1 cellular context compared by ENCODE assay signal in the genomic region with DNA sequence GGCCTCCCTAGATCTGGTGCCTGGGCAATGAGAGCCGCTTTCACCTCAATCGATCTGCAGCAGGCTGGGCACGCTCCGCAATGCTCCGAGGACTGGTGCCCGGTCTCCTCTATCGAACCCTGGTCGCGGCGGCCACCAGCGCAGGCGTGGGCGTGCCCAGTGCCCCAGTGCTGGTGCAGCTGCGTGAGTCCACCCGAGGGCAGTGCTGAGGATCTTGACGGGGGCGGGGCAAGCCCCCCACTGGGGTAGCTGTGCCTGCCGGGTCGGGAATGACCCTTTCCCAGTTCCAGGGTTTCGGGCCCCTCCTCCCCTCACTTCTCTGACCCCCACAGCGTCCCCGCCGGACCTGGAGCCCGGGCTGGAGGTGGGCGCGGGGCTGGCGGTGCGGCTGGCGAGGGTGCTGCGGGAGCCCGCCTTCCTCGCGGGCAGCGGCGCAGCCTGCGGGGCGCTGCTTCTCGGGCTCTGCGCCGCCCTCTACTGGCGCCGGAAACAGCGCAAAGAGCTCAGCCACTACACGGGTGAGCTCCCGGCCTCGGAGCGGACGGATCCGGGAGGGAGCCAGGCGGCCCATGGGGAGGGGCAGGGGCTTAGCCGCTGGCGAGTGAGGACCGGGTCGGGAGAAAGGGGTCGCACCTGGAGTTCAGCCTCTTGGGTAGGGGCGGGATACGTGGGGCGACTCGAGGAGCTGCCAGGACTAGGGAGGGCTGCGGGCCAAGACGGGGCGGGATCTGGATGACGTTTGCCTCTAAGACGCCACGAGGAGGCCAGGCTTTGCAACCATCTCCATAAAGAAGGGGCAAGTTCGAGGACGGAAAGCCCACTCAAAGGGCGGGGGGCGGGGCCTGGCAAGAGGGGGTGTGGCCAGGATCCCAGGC.
TF ChIP-seq lines count a peak whose summit lies in the region.

No MANE protein-coding gene starts in this region.

TF ChIP-seq in HepG2, 621 proteins besides CTCF, POLR2A, EP300 and RAD21 (continued from another document and continues in another):
- TF ChIP-seq ZNF513 (CRISPR knock-in tag; conservative IDR thresholded peaks at IDR 0.05) (no peak), DNMT1 (CRISPR knock-in tag; IDR thresholded peaks at IDR 0.05) (peak; percentile 73; the same call in 1 of the 2 replicates), ZNF598 (CRISPR knock-in tag; IDR thresholded peaks at IDR 0.05; ENCODE audit: borderline replicate concordance) (no peak), TAF15 (IDR thresholded peaks at IDR 0.05; ENCODE audit: low read depth, low read length, poor library complexity, severe bottlenecking) (no peak), ZNF510 (CRISPR knock-in tag; IDR thresholded peaks at IDR 0.05; ENCODE audit: low read depth) (no peak), ATF7-NPFF (CRISPR knock-in tag; IDR thresholded peaks at IDR 0.05; ENCODE audit: low read depth) (peak; percentile 55; the same call in 1 of the 2 replicates), KLF13 (CRISPR knock-in tag; IDR thresholded peaks at IDR 0.05) (no peak), SMC3 (IDR thresholded peaks at IDR 0.05; ENCODE audit: low read length) (no peak), TBX2 (CRISPR knock-in tag; IDR thresholded peaks at IDR 0.05; ENCODE audit: borderline replicate concordance) (no peak; the same call in 1 of the 2 replicates), TFDP2 (CRISPR knock-in tag; IDR thresholded peaks at IDR 0.05) (peak; percentile 44; the same call in 1 of the 2 replicates), ZMYM4 (CRISPR knock-in tag; IDR thresholded peaks at IDR 0.05) (peak; percentile 85), ZBTB3 (CRISPR knock-in tag; IDR thresholded peaks at IDR 0.05; ENCODE audit: borderline replicate concordance, low read depth) (no peak), ZNF75D (CRISPR knock-in tag; IDR thresholded peaks at IDR 0.05; ENCODE audit: borderline replicate concordance) (no peak), ISL2 (CRISPR knock-in tag; IDR thresholded peaks at IDR 0.05) (peak; percentile 63; the same call in 1 of the 2 replicates), SP1 (IDR thresholded peaks at IDR 0.05) (no peak), SP1 (CRISPR knock-in tag; IDR thresholded peaks at IDR 0.05) (peak; percentile 44; the same call in 1 of the 2 replicates), SOX5 (CRISPR knock-in tag; IDR thresholded peaks at IDR 0.05; ENCODE audit: borderline replicate concordance) (no peak), ZNF547 (CRISPR knock-in tag; IDR thresholded peaks at IDR 0.05) (peak; percentile 53), FOSL2 (CRISPR knock-in tag; IDR thresholded peaks at IDR 0.05) (no peak), PRMT3 (CRISPR knock-in tag; IDR thresholded peaks at IDR 0.05; ENCODE audit: borderline replicate concordance, low read depth) (peak; percentile 14; the same call in 1 of the 2 replicates), GTF2F1 (IDR thresholded peaks at IDR 0.05; ENCODE audit: low read length) (no peak), ZNF780A (CRISPR knock-in tag; IDR thresholded peaks at IDR 0.05) (no peak), GZF1 (CRISPR knock-in tag; IDR thresholded peaks at IDR 0.05) (peak; percentile 70; the same call in 1 of the 2 replicates), MNT (IDR thresholded peaks at IDR 0.05) (no peak), ZNF30 (CRISPR knock-in tag; IDR thresholded peaks at IDR 0.05) (no peak), ZNF597 (CRISPR knock-in tag; IDR thresholded peaks at IDR 0.05) (no peak), ZNF570 (CRISPR knock-in tag; IDR thresholded peaks at IDR 0.05; ENCODE audit: borderline replicate concordance) (no peak), ZNF496 (CRISPR knock-in tag; IDR thresholded peaks at IDR 0.05; ENCODE audit: insufficient replicate concordance) (no peak), ZNF263 (CRISPR knock-in tag; IDR thresholded peaks at IDR 0.05) (0 out of 2 replicates have a peak, but pooled peaks have one; percentile 17), CEBPB (IDR thresholded peaks at IDR 0.05; ENCODE audit: borderline replicate concordance, low read depth, low read length) (no peak), CCAR2 (optimal IDR thresholded peaks at IDR 0.05; ENCODE audit: low read depth, low read length) (no peak), CBX5 (CRISPR knock-in tag; IDR thresholded peaks at IDR 0.05; ENCODE audit: borderline replicate concordance) (0 out of 2 replicates have a peak, but pooled peaks have one; percentile 13), ZNF225 (CRISPR knock-in tag; IDR thresholded peaks at IDR 0.05) (peak; percentile 43; the same call in 1 of the 2 replicates), PRDM4 (CRISPR knock-in tag; IDR thresholded peaks at IDR 0.05; ENCODE audit: borderline replicate concordance) (no peak), THYN1 (CRISPR knock-in tag; IDR thresholded peaks at IDR 0.05; ENCODE audit: borderline replicate concordance, low read depth) (no peak), POLR2G (IDR thresholded peaks at IDR 0.05; ENCODE audit: low read depth, low read length) (peak; percentile 47; the same call in 1 of the 2 replicates), ZNF441 (CRISPR knock-in tag; IDR thresholded peaks at IDR 0.05; ENCODE audit: borderline replicate concordance) (peak; percentile 59; the same call in 1 of the 2 replicates), PITX1 (CRISPR knock-in tag; IDR thresholded peaks at IDR 0.05) (peak; percentile 57; the same call in 1 of the 2 replicates), HNF4A (CRISPR knock-in tag; IDR thresholded peaks at IDR 0.05) (no peak; the same call in 1 of the 2 replicates), ZNF776 (CRISPR knock-in tag; IDR thresholded peaks at IDR 0.05) (peak; percentile 50; the same call in 1 of the 2 replicates), NCOR1 (IDR thresholded peaks at IDR 0.05; ENCODE audit: borderline replicate concordance, low read length) (no peak), EZH2 (conservative IDR thresholded peaks at IDR 0.05; ENCODE audit: low read depth, low read length) (no peak), PCBP1 (IDR thresholded peaks at IDR 0.05; ENCODE audit: borderline replicate concordance, low read depth, low read length) (no peak)
- TF ChIP-seq, protein P1, sequence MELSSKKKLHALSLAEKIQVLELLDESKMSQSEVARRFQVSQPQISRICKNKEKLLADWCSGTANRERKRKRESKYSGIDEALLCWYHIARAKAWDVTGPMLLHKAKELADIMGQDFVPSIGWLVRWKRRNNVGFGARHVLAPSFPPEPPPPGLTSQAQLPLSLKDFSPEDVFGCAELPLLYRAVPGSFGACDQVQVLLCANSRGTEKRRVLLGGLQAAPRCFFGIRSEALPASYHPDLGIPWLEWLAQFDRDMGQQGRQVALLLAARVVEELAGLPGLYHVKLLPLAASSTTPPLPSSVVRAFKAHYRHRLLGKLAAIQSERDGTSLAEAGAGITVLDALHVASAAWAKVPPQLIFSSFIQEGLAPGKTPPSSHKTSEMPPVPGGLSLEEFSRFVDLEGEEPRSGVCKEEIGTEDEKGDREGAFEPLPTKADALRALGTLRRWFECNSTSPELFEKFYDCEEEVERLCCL (CRISPR knock-in tag; IDR thresholded peaks at IDR 0.05; ENCODE audit: borderline replicate concordance) = no peak
- TF ChIP-seq, protein P2, sequence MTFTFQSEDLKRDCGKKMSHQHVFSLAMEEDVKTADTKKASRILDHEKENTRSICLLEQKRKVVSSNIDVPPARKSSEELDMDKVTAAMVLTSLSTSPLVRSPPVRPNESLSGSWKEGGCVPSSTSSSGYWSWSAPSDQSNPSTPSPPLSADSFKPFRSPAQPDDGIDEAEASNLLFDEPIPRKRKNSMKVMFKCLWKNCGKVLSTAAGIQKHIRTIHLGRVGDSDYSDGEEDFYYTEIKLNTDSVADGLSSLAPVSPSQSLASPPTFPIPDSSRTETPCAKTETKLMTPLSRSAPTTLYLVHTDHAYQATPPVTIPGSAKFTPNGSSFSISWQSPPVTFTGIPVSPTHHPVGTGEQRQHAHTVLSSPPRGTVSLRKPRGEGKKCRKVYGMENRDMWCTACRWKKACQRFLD (CRISPR knock-in tag; IDR thresholded peaks at IDR 0.05; ENCODE audit: borderline replicate concordance) = no peak
- TF ChIP-seq, protein P3, sequence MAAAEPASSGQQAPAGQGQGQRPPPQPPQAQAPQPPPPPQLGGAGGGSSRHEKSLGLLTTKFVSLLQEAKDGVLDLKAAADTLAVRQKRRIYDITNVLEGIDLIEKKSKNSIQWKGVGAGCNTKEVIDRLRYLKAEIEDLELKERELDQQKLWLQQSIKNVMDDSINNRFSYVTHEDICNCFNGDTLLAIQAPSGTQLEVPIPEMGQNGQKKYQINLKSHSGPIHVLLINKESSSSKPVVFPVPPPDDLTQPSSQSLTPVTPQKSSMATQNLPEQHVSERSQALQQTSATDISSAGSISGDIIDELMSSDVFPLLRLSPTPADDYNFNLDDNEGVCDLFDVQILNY (CRISPR knock-in tag; conservative IDR thresholded peaks at IDR 0.05) = no peak
- TF ChIP-seq, protein P4, sequence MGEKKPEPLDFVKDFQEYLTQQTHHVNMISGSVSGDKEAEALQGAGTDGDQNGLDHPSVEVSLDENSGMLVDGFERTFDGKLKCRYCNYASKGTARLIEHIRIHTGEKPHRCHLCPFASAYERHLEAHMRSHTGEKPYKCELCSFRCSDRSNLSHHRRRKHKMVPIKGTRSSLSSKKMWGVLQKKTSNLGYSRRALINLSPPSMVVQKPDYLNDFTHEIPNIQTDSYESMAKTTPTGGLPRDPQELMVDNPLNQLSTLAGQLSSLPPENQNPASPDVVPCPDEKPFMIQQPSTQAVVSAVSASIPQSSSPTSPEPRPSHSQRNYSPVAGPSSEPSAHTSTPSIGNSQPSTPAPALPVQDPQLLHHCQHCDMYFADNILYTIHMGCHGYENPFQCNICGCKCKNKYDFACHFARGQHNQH (CRISPR knock-in tag; IDR thresholded peaks at IDR 0.05) = peak; percentile 31; the same call in 1 of the 2 replicates
- TF ChIP-seq, protein P5, sequence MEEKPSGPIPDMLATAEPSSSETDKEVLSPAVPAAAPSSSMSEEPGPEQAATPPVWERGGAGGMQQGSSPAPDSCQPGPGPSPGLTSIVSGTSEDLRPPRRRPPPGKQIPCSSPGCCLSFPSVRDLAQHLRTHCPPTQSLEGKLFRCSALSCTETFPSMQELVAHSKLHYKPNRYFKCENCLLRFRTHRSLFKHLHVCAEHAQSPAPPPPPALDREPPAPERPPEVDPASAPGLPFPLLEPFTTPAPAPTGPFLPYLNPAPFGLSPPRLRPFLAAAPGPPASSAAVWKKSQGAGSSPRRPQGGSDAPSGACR (CRISPR knock-in tag; IDR thresholded peaks at IDR 0.05) = no peak
